36 cellular contexts compared by ENCODE assay signal in genomic region chr6:148602136-148602535, GRCh38.
"Had no signal": no experiment of that assay in that cellular context is flagged by ENCODE, and none has a peak within 500 bp of the region (broad histone marks: within the 10 kb centered on the region; RNA-seq: fewer than 3 reads in every experiment).

No MANE protein-coding gene starts in this region.

- H3K9me3 ChIP-seq: body of pancreas had no signal

- DNase-seq: activated B cell treated with CpG ODN at 0.5 μM for 24 hours; activated CD4-positive, alpha-beta memory T cell treated with anti-CD3 and anti-CD28 coated beads for 36 hours; activated CD4-positive, alpha-beta T cell treated with anti-CD3 and anti-CD28 coated beads for 48 hours; activated CD4-positive, alpha-beta T cell treated with anti-CD3 and anti-CD28 coated beads, Interleukin-2, amount 50 U/mL, for 1 hour; activated CD4-positive, alpha-beta T cell treated with anti-CD3 and anti-CD28 coated beads, Interleukin-2, amount 50 U/mL, for 4 hours; activated CD4-positive, CD25-positive, alpha-beta regulatory T cell treated with anti-CD3 and anti-CD28 coated beads, Interleukin-2, amount 50 U/mL, for 72 hours; activated CD8-positive, alpha-beta memory T cell treated with anti-CD3 and anti-CD28 coated beads, Interleukin-2, amount 50 U/mL, for 4 hours; activated CD8-positive, alpha-beta T cell treated with anti-CD3 and anti-CD28 coated beads for 36 hours; activated effector memory CD4-positive, alpha-beta T cell treated with anti-CD3 and anti-CD28 coated beads, Interleukin-2, amount 50 U/mL, for 16 hours; activated gamma-delta T cell treated with Interleukin-2 at 50 U/mL for 16 hours; activated naive CD4-positive, alpha-beta T cell; activated naive CD4-positive, alpha-beta T cell treated with anti-CD3 and anti-CD28 coated beads for 36 hours; activated naive CD4-positive, alpha-beta T cell treated with anti-CD3 and anti-CD28 coated beads, Interleukin-2, amount 50 U/mL, for 16 hours; activated naive CD8-positive, alpha-beta T cell treated with anti-CD3 and anti-CD28 coated beads for 36 hours; activated T-cell treated with anti-CD3 and anti-CD28 coated beads for 4 hours; activated T-cell treated with anti-CD3 and anti-CD28 coated beads, Interleukin-2, amount 50 U/mL, for 1 hour; activated T-cell treated with anti-CD3 and anti-CD28 coated beads, Interleukin-2, amount 50 U/mL, for 4 hours; activated T-cell treated with anti-CD3 and anti-CD28 coated beads, Interleukin-2, amount 50 U/mL, for 72 hours; adrenal gland; amniotic stem cell; aorta; body of pancreas; central memory CD4-positive, alpha-beta T cell; T-helper 1 cell; T-helper 2 cell; T-helper 9 cell had no signal

- H3K9me3 Mint-ChIP-seq: activated T-helper 1 cell treated with anti-CD3 and anti-CD28 coated beads, Interleukin-12 subunit alpha, Interleukin-12 subunit beta, Interleukin-2, Interleukin-4 antibody, amounts not matched to agents 30 ng/mL and 10 ng/mL and 1 ng/mL, durations not matched to agents 14 hours and 24 hours and 36 hours; activated T-helper 2 cell treated with anti-CD3 and anti-CD28 coated beads, Interferon-gamma antibody, Interleukin-2, Interleukin-4, amounts not matched to agents 10 μg/mL and 5 μg/mL and 100 μg/mL, durations not matched to agents 14 hours and 24 hours and 36 hours; T-helper 2 cell treated with Interferon-gamma antibody and Interleukin-4, amounts not matched to agents 5 μg/mL and 100 μg/mL, for 36 hours had no signal

- ATAC-seq: activated CD8-positive, alpha-beta T cell treated with anti-CD3 and anti-CD28 coated beads for 36 hours; activated naive CD4-positive, alpha-beta T cell treated with anti-CD3 and anti-CD28 coated beads, Interleukin-2, amount 50 U/mL, for 72 hours; activated T-cell treated with anti-CD3 and anti-CD28 coated beads, Interleukin-2, amount 50 U/mL, for 4 hours; activated T-cell treated with anti-CD3 and anti-CD28 coated beads, Interleukin-2, amount 50 U/mL, for 72 hours; body of pancreas had no signal

- H3K36me3 Mint-ChIP-seq: activated CD4-positive, alpha-beta memory T cell treated with anti-CD3 and anti-CD28 coated beads for 36 hours; activated naive CD4-positive, alpha-beta T cell treated with anti-CD3 and anti-CD28 coated beads, Interleukin-2, amount 50 U/mL, for 72 hours had no signal

- FAIRE-seq: astrocyte, bronchial epithelial cell, TTC549 had no signal

- H3K27me3 ChIP-seq: adrenal gland, body of pancreas, cardiac muscle cell had no signal

- H3K27ac Mint-ChIP-seq: activated B cell treated with CpG ODN at 0.5 μM for 24 hours; activated CD4-positive, alpha-beta memory T cell treated with anti-CD3 and anti-CD28 coated beads for 36 hours; activated CD8-positive, alpha-beta T cell treated with anti-CD3 and anti-CD28 coated beads for 36 hours; activated naive CD4-positive, alpha-beta T cell treated with anti-CD3 and anti-CD28 coated beads for 36 hours; activated naive CD4-positive, alpha-beta T cell treated with anti-CD3 and anti-CD28 coated beads, Interleukin-2, amount 50 U/mL, for 72 hours; activated naive CD8-positive, alpha-beta T cell treated with anti-CD3 and anti-CD28 coated beads for 36 hours; activated T-cell treated with anti-CD3 and anti-CD28 coated beads, Interleukin-2, amount 50 U/mL, for 72 hours; activated T-helper 1 cell treated with anti-CD3 and anti-CD28 coated beads, Interleukin-12 subunit alpha, Interleukin-12 subunit beta, Interleukin-2, Interleukin-4 antibody, amounts not matched to agents 30 ng/mL and 10 ng/mL and 1 ng/mL, durations not matched to agents 14 hours and 24 hours and 36 hours; activated T-helper 2 cell treated with anti-CD3 and anti-CD28 coated beads, Interferon-gamma antibody, Interleukin-2, Interleukin-4, amounts not matched to agents 10 μg/mL and 5 μg/mL and 100 μg/mL, durations not matched to agents 14 hours and 24 hours and 36 hours; T-helper 1 cell treated with Interleukin-12 subunit alpha and Interleukin-12 subunit beta and Interleukin-4 antibody, amounts not matched to agents 30 μg/mL and 1 μg/mL, for 36 hours; T-helper 2 cell treated with Interferon-gamma antibody and Interleukin-4, amounts not matched to agents 5 μg/mL and 100 μg/mL, for 36 hours had no signal

- H3K27me3 Mint-ChIP-seq: activated B cell treated with CpG ODN at 0.5 μM for 24 hours had no signal

- H3K27ac ChIP-seq: adrenal gland, body of pancreas, cardiac muscle cell, VCaP had no signal

- H3K4me3 ChIP-seq: adrenal gland, body of pancreas, cardiac muscle cell had no signal

- H3K36me3 ChIP-seq: adrenal gland, cardiac muscle cell had no signal

- H3K4me3 Mint-ChIP-seq: activated B cell treated with CpG ODN at 0.5 μM for 24 hours; activated CD4-positive, alpha-beta memory T cell treated with anti-CD3 and anti-CD28 coated beads for 36 hours; activated CD8-positive, alpha-beta T cell treated with anti-CD3 and anti-CD28 coated beads for 36 hours; activated naive CD4-positive, alpha-beta T cell treated with anti-CD3 and anti-CD28 coated beads for 36 hours; activated naive CD8-positive, alpha-beta T cell treated with anti-CD3 and anti-CD28 coated beads for 36 hours; activated T-cell treated with anti-CD3 and anti-CD28 coated beads, Interleukin-2, amount 50 U/mL, for 4 hours; activated T-cell treated with anti-CD3 and anti-CD28 coated beads, Interleukin-2, amount 50 U/mL, for 72 hours; activated T-helper 1 cell treated with anti-CD3 and anti-CD28 coated beads, Interleukin-12 subunit alpha, Interleukin-12 subunit beta, Interleukin-2, Interleukin-4 antibody, amounts not matched to agents 30 ng/mL and 10 ng/mL and 1 ng/mL, durations not matched to agents 14 hours and 24 hours and 36 hours; T-helper 1 cell treated with Interleukin-12 subunit alpha and Interleukin-12 subunit beta and Interleukin-4 antibody, amounts not matched to agents 30 μg/mL and 1 μg/mL, for 36 hours; T-helper 2 cell treated with Interferon-gamma antibody and Interleukin-4, amounts not matched to agents 5 μg/mL and 100 μg/mL, for 36 hours had no signal

- H3K4me1 ChIP-seq: adrenal gland, body of pancreas had no signal
